Comparison of ENCODE assay signal across 1 cellular context in genomic region chr1:1259948-1260614, GRCh38.
TF ChIP-seq lines count a peak whose summit lies in the region.

No MANE protein-coding gene starts in this region.

TF ChIP-seq in H1, 55 proteins besides CTCF, POLR2A, EP300 and RAD21:
- TF ChIP-seq SIX5 (IDR thresholded peaks at IDR 0.05; ENCODE audit: low read depth, low read length): no peak
TF ChIP-seq in H1: peak in this region for 0.
